ENCODE assay signal across 15 cellular contexts in genomic region chr1:24381256-24381655, GRCh38. TPM values are rescaled to one million over a fixed set of nuclear protein-coding genes. Genes with fewer than 3 reads are reported as not detected.
DNase-seq lines count a peak whose midpoint lies in the region; ATAC-seq lines count a peak whose summit lies in the region.
"Had no signal": no experiment of that assay in that cellular context is flagged by ENCODE, and none has a peak within 500 bp of the region (broad histone marks: within the 10 kb centered on the region; RNA-seq: fewer than 3 reads in every experiment).

No MANE protein-coding gene starts in this region.

- no peak overlapping the region for H2BK12ac ChIP-seq in mesenchymal stem cell (ENCODE audit: low read length in 2 of 2)

- no peak overlapping the region for H3K27ac Mint-ChIP-seq in activated CD4-positive, alpha-beta T cell treated with anti-CD3 and anti-CD28 coated beads, Interleukin-2, amount 10 ng/mL, durations not matched to agents 24 days and 14 days
- H3K27ac Mint-ChIP-seq in activated T-helper 17 cell treated with anti-CD3 and anti-CD28 coated beads, Interleukin-2, amount 50 U/mL, for 72 hours: peak overlapping the region; percentile 23
- peak overlapping the region; percentile 17 for H3K27ac Mint-ChIP-seq in stimulated activated memory B cell treated with anti-CD40 and anti-IgM and Interleukin-4, amounts not matched to agents 10 μg/mL and 1 μg/mL and 100 μg/mL, for 72 hours
- no peak overlapping the region for H3K27ac Mint-ChIP-seq in activated naive CD8-positive, alpha-beta T cell treated with anti-CD3 and anti-CD28 coated beads for 36 hours

- H3K27me3 ChIP-seq in mesenchymal stem cell (ENCODE audit: control insufficient read depth in 1 of 2, insufficient read depth in 1 of 2, low read length in 2 of 2): no peaks in the 10 kb centered on the region
- H3K27me3 ChIP-seq: BLaER1 had no signal

- no peak overlapping the region for H2BK15ac ChIP-seq in mesenchymal stem cell (ENCODE audit: low read depth, poor library complexity, severe bottlenecking)

- H3K4me3 ChIP-seq in mesenchymal stem cell (ENCODE audit: insufficient read depth in 1 of 2, low read depth in 1 of 2, low read length in 2 of 2): no peak overlapping the region
- H3K4me3 ChIP-seq: BLaER1 had no signal

- 97% methylated on average over 2 of the region's 2 CpGs for WGBS in mesenchymal stem cell

- H2AK5ac ChIP-seq in mesenchymal stem cell (ENCODE audit: low read length, severe bottlenecking): no peak overlapping the region

- H3K36me3 ChIP-seq in mesenchymal stem cell (ENCODE audit: control insufficient read depth in 1 of 2, insufficient read depth in 2 of 2, low read depth in 1 of 2, low read length in 2 of 2): peaks cover 0 to 19% of the 10 kb centered on the region in 2 experiments
- H3K36me3 ChIP-seq: BLaER1 had no signal

- H3K4me2 ChIP-seq in mesenchymal stem cell (ENCODE audit: low read length, poor library complexity, severe bottlenecking): no peak overlapping the region
- H3K4me2 ChIP-seq: BLaER1, KMS-11 had no signal

- no peak overlapping the region for H2BK120ac ChIP-seq in mesenchymal stem cell (ENCODE audit: low read depth, low read length)

- no peak overlapping the region for H3K4me3 Mint-ChIP-seq in activated CD4-positive, alpha-beta T cell treated with anti-CD3 and anti-CD28 coated beads, Interleukin-2, amount 10 ng/mL, durations not matched to agents 24 days and 14 days
- H3K4me3 Mint-ChIP-seq in activated T-helper 17 cell treated with anti-CD3 and anti-CD28 coated beads, Interleukin-2, amount 50 U/mL, for 72 hours: no peak overlapping the region
- no peak overlapping the region for H3K4me3 Mint-ChIP-seq in stimulated activated memory B cell treated with anti-CD40 and anti-IgM and Interleukin-4, amounts not matched to agents 10 μg/mL and 1 μg/mL and 100 μg/mL, for 72 hours
- no peak overlapping the region for H3K4me3 Mint-ChIP-seq in activated naive CD8-positive, alpha-beta T cell treated with anti-CD3 and anti-CD28 coated beads for 36 hours

- no peaks in the 10 kb centered on the region for H3K79me1 ChIP-seq in mesenchymal stem cell (replicated peaks; ENCODE audit: low read length, poor library complexity, severe bottlenecking)

- H3K27ac ChIP-seq in mesenchymal stem cell (ENCODE audit: low read length, poor library complexity, severe bottlenecking): no peak overlapping the region
- H3K27ac ChIP-seq: 22Rv1, BLaER1, KMS-11 had no signal

- DNase-seq in activated CD4-positive, alpha-beta T cell treated with anti-CD3 and anti-CD28 coated beads, Interleukin-2, amount 10 ng/mL, durations not matched to agents 24 days and 14 days: peak; percentile 32
- DNase-seq in activated CD4-positive, alpha-beta T cell treated with anti-CD3 and anti-CD28 coated beads for 4 hours: no peak
- DNase-seq in left lobe of liver (ENCODE audit: low spot score) (peak; percentile 45), mesenchymal stem cell (no peak)
- no peak for DNase-seq in activated naive CD8-positive, alpha-beta T cell treated with anti-CD3 and anti-CD28 coated beads for 36 hours
- DNase-seq: GOT3, NCI-H1105 treated with DMSO at 0.1 percent for 48 hours, NCI-H2029, NCI-H2171 treated with DMSO at 0.1 percent for 48 hours had no signal

- no peak overlapping the region for H3K23ac ChIP-seq in mesenchymal stem cell (ENCODE audit: low read length in 2 of 2)

- intact Hi-C loops in activated CD4-positive, alpha-beta T cell treated with anti-CD3 and anti-CD28 coated beads, Interleukin-2, amount 10 ng/mL, durations not matched to agents 24 days and 14 days (cut with micrococcal nuclease): no loop called here

- no peak overlapping the region for H3K9ac ChIP-seq in mesenchymal stem cell (ENCODE audit: low read length)
- H3K9ac ChIP-seq: BLaER1, KMS-11 had no signal

- no peaks in the 10 kb centered on the region for H3K9me3 Mint-ChIP-seq in activated CD4-positive, alpha-beta T cell treated with anti-CD3 and anti-CD28 coated beads, Interleukin-2, amount 10 ng/mL, durations not matched to agents 24 days and 14 days
- no peaks in the 10 kb centered on the region for H3K9me3 Mint-ChIP-seq in activated T-helper 17 cell treated with anti-CD3 and anti-CD28 coated beads, Interleukin-2, amount 50 U/mL, for 72 hours
- H3K9me3 Mint-ChIP-seq in stimulated activated memory B cell treated with anti-CD40 and anti-IgM and Interleukin-4, amounts not matched to agents 10 μg/mL and 1 μg/mL and 100 μg/mL, for 72 hours: no peaks in the 10 kb centered on the region
- H3K9me3 Mint-ChIP-seq in activated naive CD8-positive, alpha-beta T cell treated with anti-CD3 and anti-CD28 coated beads for 36 hours: no peaks in the 10 kb centered on the region

- ATAC-seq in activated T-helper 17 cell treated with anti-CD3 and anti-CD28 coated beads, Interleukin-2, amount 50 U/mL, for 72 hours (replicated peaks): no peak
- ATAC-seq in left lobe of liver (peak; percentile 72), HG03442 (IDR thresholded peaks at IDR 0.05; ENCODE audit: unreplicated experiment) (no peak)
- ATAC-seq in stimulated activated memory B cell treated with anti-CD40 and anti-IgM and Interleukin-4, amounts not matched to agents 10 μg/mL and 1 μg/mL and 100 μg/mL, for 72 hours: no peak

- no peak overlapping the region for H2AFZ ChIP-seq in mesenchymal stem cell (ENCODE audit: low read depth, low read length)

- H4K91ac ChIP-seq in mesenchymal stem cell (ENCODE audit: low read length): no peak overlapping the region

- no peak overlapping the region for H3K18ac ChIP-seq in mesenchymal stem cell (ENCODE audit: low read depth in 1 of 2, low read length in 2 of 2)

- H3K27me3 Mint-ChIP-seq in activated CD4-positive, alpha-beta T cell treated with anti-CD3 and anti-CD28 coated beads, Interleukin-2, amount 10 ng/mL, durations not matched to agents 24 days and 14 days: no peaks in the 10 kb centered on the region
- H3K27me3 Mint-ChIP-seq in activated T-helper 17 cell treated with anti-CD3 and anti-CD28 coated beads, Interleukin-2, amount 50 U/mL, for 72 hours: no peaks in the 10 kb centered on the region
- H3K27me3 Mint-ChIP-seq in stimulated activated memory B cell treated with anti-CD40 and anti-IgM and Interleukin-4, amounts not matched to agents 10 μg/mL and 1 μg/mL and 100 μg/mL, for 72 hours: no peaks in the 10 kb centered on the region
- no peaks in the 10 kb centered on the region for H3K27me3 Mint-ChIP-seq in activated naive CD8-positive, alpha-beta T cell treated with anti-CD3 and anti-CD28 coated beads for 36 hours

- H3K4me1 ChIP-seq in mesenchymal stem cell (ENCODE audit: control insufficient read depth, insufficient read depth, low read depth, low read length): peaks cover 11% of the 10 kb centered on the region

- H3K14ac ChIP-seq in mesenchymal stem cell (ENCODE audit: low read length in 2 of 2): no peak overlapping the region

- no peak overlapping the region for H4K8ac ChIP-seq in mesenchymal stem cell (ENCODE audit: low read length)

- H3K4ac ChIP-seq in mesenchymal stem cell (ENCODE audit: low read depth in 1 of 2, low read length in 2 of 2): no peak overlapping the region

- peaks cover 23% of the 10 kb centered on the region for H3K4me1 Mint-ChIP-seq in activated CD4-positive, alpha-beta T cell treated with anti-CD3 and anti-CD28 coated beads, Interleukin-2, amount 10 ng/mL, durations not matched to agents 24 days and 14 days
- H3K4me1 Mint-ChIP-seq in activated T-helper 17 cell treated with anti-CD3 and anti-CD28 coated beads, Interleukin-2, amount 50 U/mL, for 72 hours: peaks cover 21% of the 10 kb centered on the region
- H3K4me1 Mint-ChIP-seq in stimulated activated memory B cell treated with anti-CD40 and anti-IgM and Interleukin-4, amounts not matched to agents 10 μg/mL and 1 μg/mL and 100 μg/mL, for 72 hours: peaks cover 23% of the 10 kb centered on the region
- H3K4me1 Mint-ChIP-seq in activated naive CD8-positive, alpha-beta T cell treated with anti-CD3 and anti-CD28 coated beads for 36 hours: peaks cover 19% of the 10 kb centered on the region

- no peaks in the 10 kb centered on the region for H3K9me3 ChIP-seq in mesenchymal stem cell (ENCODE audit: control insufficient read depth, low read length)
- H3K9me3 ChIP-seq: BLaER1 had no signal

- H2BK5ac ChIP-seq in mesenchymal stem cell (ENCODE audit: low read depth, low read length, poor library complexity, severe bottlenecking): no peak overlapping the region

- H3K36me3 Mint-ChIP-seq in activated CD4-positive, alpha-beta T cell treated with anti-CD3 and anti-CD28 coated beads, Interleukin-2, amount 10 ng/mL, durations not matched to agents 24 days and 14 days (ENCODE audit: low read depth): peaks cover 11% of the 10 kb centered on the region
- peaks cover 20% of the 10 kb centered on the region for H3K36me3 Mint-ChIP-seq in activated T-helper 17 cell treated with anti-CD3 and anti-CD28 coated beads, Interleukin-2, amount 50 U/mL, for 72 hours (ENCODE audit: low read depth)
- H3K36me3 Mint-ChIP-seq in stimulated activated memory B cell treated with anti-CD40 and anti-IgM and Interleukin-4, amounts not matched to agents 10 μg/mL and 1 μg/mL and 100 μg/mL, for 72 hours: peaks cover 16% of the 10 kb centered on the region
- peaks cover 2% of the 10 kb centered on the region for H3K36me3 Mint-ChIP-seq in activated naive CD8-positive, alpha-beta T cell treated with anti-CD3 and anti-CD28 coated beads for 36 hours

RNA-seq across cellular contexts. Expression of gene STPG1, which starts 32.3 kb away (rescaled TPM):
- total RNA-seq in activated CD4-positive, alpha-beta T cell treated with anti-CD3 and anti-CD28 coated beads, Interleukin-2, amount 10 ng/mL, durations not matched to agents 24 days and 14 days: 3.8 and 5.0 TPM in 2 replicates
- 1 to 10 TPM; 6.5 to 7.0 TPM for total RNA-seq in activated T-helper 17 cell treated with anti-CD3 and anti-CD28 coated beads, Interleukin-2, amount 50 U/mL, for 72 hours
- 1.1 TPM for total RNA-seq in left lobe of liver
- 1 to 10 TPM; 5.9 to 8.0 TPM for total RNA-seq in activated naive CD8-positive, alpha-beta T cell treated with anti-CD3 and anti-CD28 coated beads for 36 hours
- 9.8 TPM for polyA plus RNA-seq in mesenchymal stem cell (2013, experiment 1 of 2)
- 8.9 TPM for polyA plus RNA-seq in mesenchymal stem cell (2013, experiment 2 of 2)

RNA-seq across cellular contexts. Expression of gene NIPAL3, which starts 34.3 kb away (rescaled TPM):
- 25.1 and 26.3 TPM in 2 replicates for total RNA-seq in activated CD4-positive, alpha-beta T cell treated with anti-CD3 and anti-CD28 coated beads, Interleukin-2, amount 10 ng/mL, durations not matched to agents 24 days and 14 days
- 10 to 100 TPM; 30.0 to 38.5 TPM for total RNA-seq in activated T-helper 17 cell treated with anti-CD3 and anti-CD28 coated beads, Interleukin-2, amount 50 U/mL, for 72 hours
- 6.3 TPM for total RNA-seq in left lobe of liver
- 10 to 100 TPM; 34.7 to 37.2 TPM for total RNA-seq in activated naive CD8-positive, alpha-beta T cell treated with anti-CD3 and anti-CD28 coated beads for 36 hours
- polyA plus RNA-seq in mesenchymal stem cell (2013, experiment 1 of 2): 21.6 TPM
- 21.8 TPM for polyA plus RNA-seq in mesenchymal stem cell (2013, experiment 2 of 2)

Comparison
In these comparisons a context has a peak if more than half of its experiments do, and no peak if none do; other contexts are left out.
1. DNase-seq: peak in activated CD4-positive, alpha-beta T cell treated with anti-CD3 and anti-CD28 coated beads, Interleukin-2, amount 10 ng/mL, durations not matched to agents 24 days and 14 days (single experiment) and left lobe of liver (single experiment); none in activated CD4-positive, alpha-beta T cell treated with anti-CD3 and anti-CD28 coated beads for 4 hours (0 of 2), activated naive CD8-positive, alpha-beta T cell treated with anti-CD3 and anti-CD28 coated beads for 36 hours (single experiment) and mesenchymal stem cell (single experiment).
2. H3K27ac Mint-ChIP-seq: peak in activated T-helper 17 cell treated with anti-CD3 and anti-CD28 coated beads, Interleukin-2, amount 50 U/mL, for 72 hours (single experiment) and stimulated activated memory B cell treated with anti-CD40 and anti-IgM and Interleukin-4, amounts not matched to agents 10 μg/mL and 1 μg/mL and 100 μg/mL, for 72 hours (single experiment); none in activated CD4-positive, alpha-beta T cell treated with anti-CD3 and anti-CD28 coated beads, Interleukin-2, amount 10 ng/mL, durations not matched to agents 24 days and 14 days (single experiment) and activated naive CD8-positive, alpha-beta T cell treated with anti-CD3 and anti-CD28 coated beads for 36 hours (single experiment).